In genomic region chr1:197180252-197180878, GRCh38 we compare ENCODE assay signal across 8 cellular contexts. TPM values are rescaled to one million over a fixed set of nuclear protein-coding genes. Genes with fewer than 3 reads are reported as not detected.
DNase-seq lines count a peak whose midpoint lies in the region; ATAC-seq and TF ChIP-seq lines count a peak whose summit lies in the region.

No MANE protein-coding gene starts in this region.

- no peak overlapping the region for H3K27ac ChIP-seq in right cardiac atrium (ENCODE audit: low read length)

- H3K9me3 ChIP-seq in right cardiac atrium (ENCODE audit: control insufficient read depth, low read length) = no peaks in the 10 kb centered on the region

- CTCF ChIA-PET in WTC11 (lab: Charles Lee) = interaction anchor here (0.6 to 2.2 kb wide), 10 partner anchors 11 to 220 kb away, joined by 3 to 29 read pairs (median 4); no protein-coding TSS in a partner anchor

- peak; percentile 73 for TF ChIP-seq CTCF in AG10803 (conservative IDR thresholded peaks at IDR 0.05; ENCODE audit: low read length)
- TF ChIP-seq CTCF in WTC11 (IDR thresholded peaks at IDR 0.05) = no peak

- H3K36me3 Mint-ChIP-seq in WTC11 = peaks cover 23% of the 10 kb centered on the region

- no peaks in the 10 kb centered on the region for H3K4me1 Mint-ChIP-seq in WTC11

- no peak overlapping the region for H3K27ac Mint-ChIP-seq in WTC11

- POLR2A ChIA-PET in WTC11 (lab: Charles Lee) = no interaction called here

- no peaks in the 10 kb centered on the region for H3K4me1 ChIP-seq in right cardiac atrium (ENCODE audit: control insufficient read depth, insufficient read depth, low read length)

- H3K27me3 ChIP-seq in right cardiac atrium (ENCODE audit: control insufficient read depth, insufficient read depth) = no peaks in the 10 kb centered on the region

- WGBS in right cardiac atrium = 49% methylated on average over 3 of the region's 3 CpGs

- DNase-seq in AG10803 (ENCODE audit: low read depth) (peak; percentile 56), NCI-H1694 (lab: John Stamatoyannopoulos, UW) (peak; percentile 67), WTC11 (ENCODE audit: low spot score) (no peak), right cardiac atrium (no peak), stromal cell of bone marrow (ENCODE audit: low read depth) (peak; percentile 41)
- no peak for DNase-seq in activated CD4-positive, alpha-beta T cell treated with anti-CD3 and anti-CD28 coated beads for 1 hour

- intact Hi-C loops in right cardiac atrium (cut with DNase I) = loop anchor here in 3 of 4 donors (5.0 to 10.0 kb wide), 2 partner anchors 174 to 177 kb away; no protein-coding TSS in a partner anchor

- no peak overlapping the region for H3K4me3 Mint-ChIP-seq in WTC11

- H3K27me3 Mint-ChIP-seq in WTC11 (ENCODE audit: low read depth) = no peaks in the 10 kb centered on the region

- ATAC-seq in GM18498 (IDR thresholded peaks at IDR 0.05; ENCODE audit: unreplicated experiment) = peak; percentile 54
- peak; percentile 43 for ATAC-seq in HG02870 (IDR thresholded peaks at IDR 0.05; ENCODE audit: unreplicated experiment)
- peak; percentile 77 for ATAC-seq in WTC11
- peak; percentile 51 for ATAC-seq in right cardiac atrium

- H3K9me3 Mint-ChIP-seq in WTC11 = no peaks in the 10 kb centered on the region

- H3K4me3 ChIP-seq in AG10803 (ENCODE audit: low read length) (no peak overlapping the region), right cardiac atrium (ENCODE audit: low read length) (no peak overlapping the region)

TF ChIP-seq in WTC11, 78 proteins besides CTCF, POLR2A, EP300 and RAD21 (continues in another document):
- no peak for TF ChIP-seq AR (CRISPR knock-in tag; IDR thresholded peaks at IDR 0.05)
- no peak for TF ChIP-seq ZNF219 (CRISPR knock-in tag; IDR thresholded peaks at IDR 0.05; ENCODE audit: borderline replicate concordance)
- TF ChIP-seq USF2 (CRISPR knock-in tag; IDR thresholded peaks at IDR 0.05) = no peak
- TF ChIP-seq TEAD1 (CRISPR knock-in tag; IDR thresholded peaks at IDR 0.05) = no peak
- TF ChIP-seq ATF6 (CRISPR knock-in tag; IDR thresholded peaks at IDR 0.05) = no peak
- TF ChIP-seq GABPB1 (CRISPR knock-in tag; IDR thresholded peaks at IDR 0.05) = no peak
- TF ChIP-seq TCF7 (CRISPR knock-in tag; IDR thresholded peaks at IDR 0.05; ENCODE audit: low read depth) = no peak
- TF ChIP-seq ZNF232 (CRISPR knock-in tag; IDR thresholded peaks at IDR 0.05) = no peak
- TF ChIP-seq ZNF532 (CRISPR knock-in tag; IDR thresholded peaks at IDR 0.05; ENCODE audit: borderline replicate concordance) = no peak
- no peak for TF ChIP-seq ZNF138 (CRISPR knock-in tag; conservative IDR thresholded peaks at IDR 0.05)
- no peak for TF ChIP-seq E2F4 (CRISPR knock-in tag; IDR thresholded peaks at IDR 0.05; ENCODE audit: borderline replicate concordance, low read depth)
- no peak for TF ChIP-seq GTF2I (CRISPR knock-in tag; conservative IDR thresholded peaks at IDR 0.05)
- no peak for TF ChIP-seq ELF4 (CRISPR knock-in tag; IDR thresholded peaks at IDR 0.05; ENCODE audit: low read depth)

RNA-seq across cellular contexts. Expression of gene ZBTB41, which starts 20.7 kb away (rescaled TPM):
- total RNA-seq in WTC11 (2021) (5.5 to 6.0 TPM (median 5.7 TPM) in 3 replicates), right cardiac atrium (10 to 100 TPM in 3 of 4 donors, 1 to 10 TPM in 1; 9.4 to 11.1 (median 10.2) TPM)
- 2.6 TPM for polyA plus RNA-seq in right cardiac atrium

RNA-seq across cellular contexts. Expression of gene ASPM, which starts 33.9 kb away (rescaled TPM):
- total RNA-seq in WTC11 (2021) = 39.0 to 44.5 TPM (median 40.5 TPM) in 3 replicates
- under 1 TPM; 0.25 to 0.91 (median 0.51) TPM for total RNA-seq in right cardiac atrium
- polyA plus RNA-seq in right cardiac atrium = 0.05 TPM

Comparison
In these comparisons a context has a peak if more than half of its experiments do, and no peak if none do; other contexts are left out.
1. DNase-seq: peak in AG10803 (single experiment), NCI-H1694 (single experiment) and stromal cell of bone marrow (single experiment); none in WTC11 (single experiment), right cardiac atrium (0 of 3) and activated CD4-positive, alpha-beta T cell treated with anti-CD3 and anti-CD28 coated beads for 1 hour (single experiment).
2. RNA of gene ASPM, which starts 33.9 kb away (total RNA-seq): 39.0 to 44.5 TPM in WTC11; 0.25 to 0.91 TPM in right cardiac atrium; every median in the first group is over 10 times any median in the second.
3. Peak in every context shown above with its lines, with median percentiles within 50 percentile points of each other: ATAC-seq.